Comparison of ENCODE assay signal across 33 cellular contexts in the genomic region with DNA sequence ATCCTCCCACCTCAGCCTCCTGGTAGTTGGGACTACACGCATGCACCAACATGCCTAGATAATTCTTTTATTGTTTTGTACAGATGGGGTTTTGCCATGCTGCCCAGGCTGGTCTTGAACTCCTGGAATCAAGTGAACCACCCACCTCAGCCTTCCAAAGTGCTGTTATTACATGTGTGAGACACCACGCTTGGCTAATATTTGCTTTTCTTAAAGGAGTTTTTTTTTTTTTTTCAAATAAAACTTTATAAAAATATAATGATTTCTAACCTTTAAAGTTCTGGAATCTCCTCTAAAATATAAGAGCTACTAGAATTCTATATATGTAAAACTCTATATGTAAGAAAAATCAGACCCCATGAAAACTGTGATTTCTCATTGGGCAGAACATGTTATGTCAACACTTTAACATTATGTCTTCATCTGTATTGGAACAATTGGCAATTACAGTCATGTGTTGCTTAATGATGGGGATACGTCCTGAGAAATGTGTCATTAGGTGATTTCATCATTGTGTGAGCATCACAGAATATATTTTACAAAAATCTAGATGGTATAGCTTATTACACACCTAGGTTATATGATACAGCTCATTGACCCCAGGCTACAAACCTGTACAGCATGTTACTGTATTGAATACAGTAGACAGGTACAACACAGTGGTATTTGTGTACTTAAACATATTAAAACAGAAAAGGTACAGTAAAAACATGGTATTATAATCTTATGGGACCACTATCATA.
"Had no signal": no experiment of that assay in that cellular context is flagged by ENCODE, and none has a peak within 500 bp of the region (broad histone marks: within the 10 kb centered on the region; RNA-seq: fewer than 3 reads in every experiment).

No MANE protein-coding gene starts in this region.

- H3K27me3 ChIP-seq: adrenal gland, cardiac muscle cell, MG63 had no signal

- H3K4me1 ChIP-seq: adrenal gland had no signal

- H3K9me3 ChIP-seq: adrenal gland, MG63 had no signal

- ATAC-seq: activated naive CD4-positive, alpha-beta T cell treated with anti-CD3 and anti-CD28 coated beads, Interleukin-2, amount 50 U/mL, for 72 hours; activated T-cell treated with anti-CD3 and anti-CD28 coated beads, Interleukin-2, amount 50 U/mL, for 4 hours; Right ventricle myocardium inferior had no signal

- H3K4me3 ChIP-seq: adrenal gland, cardiac muscle cell, MG63, PC-9 had no signal

- H2AFZ ChIP-seq: PC-9 had no signal

- H3K27ac ChIP-seq: adrenal gland, cardiac muscle cell, PC-9, RWPE1, VCaP had no signal

- DNase-seq: activated B cell treated with CpG ODN at 0.5 μM for 24 hours; activated CD4-positive, alpha-beta memory T cell treated with anti-CD3 and anti-CD28 coated beads for 36 hours; activated CD4-positive, alpha-beta T cell treated with anti-CD3 and anti-CD28 coated beads for 4 hours; activated CD4-positive, alpha-beta T cell treated with anti-CD3 and anti-CD28 coated beads, Interleukin-2, amount 50 U/mL, for 1 hour; activated CD4-positive, CD25-positive, alpha-beta regulatory T cell treated with anti-CD3 and anti-CD28 coated beads, Interleukin-2, amount 50 U/mL, for 72 hours; activated CD8-positive, alpha-beta memory T cell treated with anti-CD3 and anti-CD28 coated beads, Interleukin-2, amount 50 U/mL, for 4 hours; activated gamma-delta T cell treated with Interleukin-2 at 50 U/mL for 16 hours; activated naive CD4-positive, alpha-beta T cell treated with anti-CD3 and anti-CD28 coated beads for 36 hours; activated T-cell treated with anti-CD3 and anti-CD28 coated beads for 4 hours; activated T-cell treated with anti-CD3 and anti-CD28 coated beads, Interleukin-2, amount 50 U/mL, for 4 hours; adrenal gland; Karpas-422; KBM-7; MG63; NCI-H1105; NCI-H1436; NCI-H1694; NCI-H1930; NCI-H2081 treated with DMSO at 0.1 percent for 48 hours; NCI-H226; NCI-H446 treated with DMSO at 0.1 percent for 48 hours; NCI-H524; PC-9; SIG-M5; SW 1271; T-helper 1 cell; T-helper 2 cell; T-helper 9 cell had no signal

- H3K36me3 ChIP-seq: adrenal gland, cardiac muscle cell, MG63 had no signal

- H3K4me2 ChIP-seq: PC-9 had no signal
